In the genomic region with DNA sequence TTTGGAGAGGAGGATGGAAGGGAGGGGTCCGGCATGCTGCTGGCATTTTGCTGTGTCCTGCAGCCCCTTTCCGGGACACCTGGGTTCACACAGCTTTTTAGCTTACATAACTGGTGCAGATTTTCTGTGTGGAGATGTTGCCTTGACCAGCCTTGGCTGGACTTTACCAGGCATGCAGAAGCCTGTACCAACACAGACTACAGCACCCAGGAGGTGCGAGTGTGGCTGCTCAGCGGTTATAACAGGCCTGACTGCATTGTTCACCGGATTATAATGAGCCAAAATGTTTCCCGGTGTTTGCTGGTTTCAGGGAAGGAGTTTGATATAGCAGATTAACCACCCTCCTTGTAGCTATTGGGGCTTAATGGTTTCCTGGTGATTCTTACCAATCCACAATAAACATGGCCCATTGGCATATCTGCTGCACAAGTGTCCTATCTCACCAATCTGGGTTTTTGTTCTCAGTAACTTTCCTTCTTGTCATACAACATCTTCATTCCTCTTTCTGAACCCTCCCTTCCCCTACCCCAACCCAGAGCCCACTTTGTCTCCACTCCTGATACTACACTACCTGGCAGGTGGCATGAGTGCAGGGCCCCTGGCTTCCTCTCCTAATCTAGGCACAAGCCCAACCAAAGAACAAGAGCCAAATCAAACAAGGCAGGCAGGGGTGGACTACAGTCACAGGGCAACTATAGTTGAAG, we compare ENCODE assay signal across 1 cellular context.
A peak's percentile ranks its signal among the peaks of the same experiment; 100 is the strongest.
TF ChIP-seq lines count a peak whose summit lies in the region.

No MANE protein-coding gene starts in this region.

TF ChIP-seq in WTC11, 78 proteins besides CTCF, POLR2A, EP300 and RAD21:
- TF ChIP-seq PRRX2 (CRISPR knock-in tag; IDR thresholded peaks at IDR 0.05) (peak; percentile 90), NR1H2 (CRISPR knock-in tag; IDR thresholded peaks at IDR 0.05) (no peak), NFATC4 (CRISPR knock-in tag; IDR thresholded peaks at IDR 0.05) (peak; percentile 19; the same call in 1 of the 2 replicates)
